8 cellular contexts compared by ENCODE assay signal in the genomic region with DNA sequence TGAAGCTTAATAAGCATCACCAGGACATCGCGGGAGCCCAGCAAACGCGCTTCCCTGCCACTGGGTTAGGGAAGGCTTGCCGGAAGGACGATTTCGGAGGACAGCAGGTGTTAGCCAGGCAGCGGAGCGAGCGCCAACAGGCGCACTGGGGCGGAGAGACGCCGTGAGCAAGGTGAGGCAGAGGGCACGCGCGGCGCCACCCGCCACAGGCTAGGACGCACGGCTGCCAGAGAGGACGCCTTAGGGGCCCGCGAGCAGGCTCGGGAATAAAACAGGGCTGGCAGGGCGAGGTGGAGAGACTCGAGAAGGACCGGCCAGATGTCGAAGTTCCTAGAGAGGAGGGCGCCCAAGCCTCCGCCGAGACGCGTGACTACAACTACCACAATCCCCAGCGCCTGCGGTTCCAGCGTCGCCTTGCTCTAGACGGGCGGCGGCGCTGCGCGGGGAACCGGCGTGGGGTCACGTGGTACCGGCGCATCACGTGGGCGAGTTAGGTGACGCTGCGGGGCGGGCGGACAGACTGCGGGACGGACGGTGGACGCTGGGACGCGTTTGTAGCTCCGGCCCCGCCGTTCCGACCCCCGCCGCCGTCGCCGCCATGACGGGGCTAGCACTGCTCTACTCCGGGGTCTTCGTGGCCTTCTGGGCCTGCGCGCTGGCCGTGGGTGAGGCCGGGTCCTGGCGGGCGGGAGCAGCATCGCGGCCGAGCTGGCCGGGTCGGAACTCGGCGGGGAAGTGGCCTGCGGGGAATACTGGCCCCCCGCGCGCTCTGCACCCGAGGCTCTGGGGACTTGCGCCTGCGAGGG. TPM values are rescaled to one million over a fixed set of nuclear protein-coding genes. Genes with fewer than 3 reads are reported as not detected.
A peak's percentile ranks its signal among the peaks of the same experiment; 100 is the strongest.
DNase-seq lines count a peak whose midpoint lies in the region; ATAC-seq and TF ChIP-seq lines count a peak whose summit lies in the region.

A gene (plus strand): TSS at position 518 of the 806 bp plus-strand sequence. CDS start 81 bp downstream, at position 599.

- TF ChIP-seq POLR2A in Peyer's patch (IDR thresholded peaks at IDR 0.05): peak; percentile 83 to 88

- ATAC-seq in GM21786 (IDR thresholded peaks at IDR 0.05; ENCODE audit: unreplicated experiment) (peak; percentile 67), esophagus mucosa (peak; percentile 82)

- H3K36me3 ChIP-seq in KOPT-K1 (ENCODE audit: insufficient read depth, low read length): peaks cover 46% of the 10 kb centered on the region
- peaks cover 0 to 25% (median 0%) of the 10 kb centered on the region in 3 donors for H3K36me3 ChIP-seq in Peyer's patch
- peaks cover 17 to 25% of the 10 kb centered on the region in 2 donors for H3K36me3 ChIP-seq in muscle layer of duodenum (ENCODE audit: control insufficient read depth in 1 of 2, insufficient read depth in 2 of 2, low read length in 2 of 2)

- no peaks in the 10 kb centered on the region for H3K9me3 ChIP-seq in KOPT-K1 (ENCODE audit: insufficient read depth, low read length, poor library complexity, severe bottlenecking)
- no peaks in the 10 kb centered on the region for H3K9me3 ChIP-seq in Peyer's patch
- H3K9me3 ChIP-seq in muscle layer of duodenum (ENCODE audit: control insufficient read depth in 1 of 2, low read length in 2 of 2): no peaks in the 10 kb centered on the region

- no peaks in the 10 kb centered on the region for H3K27me3 ChIP-seq in Peyer's patch
- H3K27me3 ChIP-seq in muscle layer of duodenum (ENCODE audit: low read depth, low read length): no peaks in the 10 kb centered on the region

- H3K27ac ChIP-seq in KOPT-K1 (ENCODE audit: low read depth, low read length, poor library complexity, severe bottlenecking): peak within 1 kb of the TSS; percentile 73
- H3K27ac ChIP-seq in Peyer's patch: peak within 1 kb of the TSS; percentile 92 to 98 (median 94)
- peak within 1 kb of the TSS; percentile 82 for H3K27ac ChIP-seq in muscle layer of duodenum (ENCODE audit: low read length)

- H3K4me3 ChIP-seq in Peyer's patch: peak within 1 kb of the TSS; percentile 81 to 98 (median 84)
- peak within 1 kb of the TSS; percentile 88 to 92 for H3K4me3 ChIP-seq in muscle layer of duodenum (ENCODE audit: low read depth in 1 of 2, low read length in 2 of 2)

- DNase-seq in DMS79 treated with DMSO at 0.1 percent for 48 hours (lab: John Stamatoyannopoulos, UW) (peak; percentile 92), Peyer's patch (peak; percentile 98 to 99 (median 98))
- peak; percentile 97 for DNase-seq in activated T-cell treated with anti-CD3 and anti-CD28 coated beads, Interleukin-2, amount 50 U/mL, for 48 hours
- peak; percentile 95 for DNase-seq in stimulated activated CD8-positive, alpha-beta memory T cell treated with anti-CD3 and anti-CD28 coated beads, Interleukin-7, amount 100 ng/mL, for 24 hours (ENCODE audit: low read depth)

- TF ChIP-seq CTCF in Peyer's patch (IDR thresholded peaks at IDR 0.05): peak in 4 of 6 experiments; percentile 35 to 58 (median 51)

- H3K4me1 ChIP-seq in Peyer's patch (peaks cover 9 to 48% (median 15%) of the 10 kb centered on the region in 4 donors), muscle layer of duodenum (ENCODE audit: control insufficient read depth in 1 of 2, insufficient read depth in 2 of 2, low read length in 2 of 2) (peaks cover 6 to 52% of the 10 kb centered on the region in 2 donors)

RNA-seq across cellular contexts. Expression of the gene that starts here (rescaled TPM):
- total RNA-seq in Peyer's patch (100 to 1,000 TPM in 2 of 4 donors, 10 to 100 TPM in 2; 87.5 to 218 (median 122) TPM), esophagus mucosa (95.7 TPM)

Comparison
In these comparisons a context has a peak if more than half of its experiments do, and no peak if none do; other contexts are left out.
1. Peak in every context shown above with its lines: DNase-seq, ATAC-seq, H3K4me3 ChIP-seq and H3K27ac ChIP-seq.